ENCODE assay signal across 1 cellular context in the genomic region with DNA sequence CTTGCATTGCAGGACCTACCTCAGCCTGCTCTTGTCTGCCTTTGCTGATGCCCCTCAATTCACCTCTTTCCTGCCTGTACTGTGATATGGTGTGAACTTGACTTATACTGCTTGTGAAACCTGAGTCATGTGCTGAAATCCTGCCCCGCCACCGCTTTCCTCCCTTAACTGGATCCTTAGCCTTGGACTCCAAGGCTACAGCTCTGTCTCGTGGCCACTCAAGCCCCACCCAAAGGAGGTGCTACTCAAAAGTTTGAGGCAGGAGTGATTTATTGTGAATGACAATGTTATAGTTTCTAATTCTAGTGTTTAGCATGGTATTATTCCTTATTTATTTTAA.
TF ChIP-seq lines count a peak whose summit lies in the region.

No MANE protein-coding gene starts in this region.

TF ChIP-seq in SK-N-SH, 30 proteins besides CTCF, POLR2A, EP300 and RAD21 (continued from another document):
- TF ChIP-seq, protein P1, sequence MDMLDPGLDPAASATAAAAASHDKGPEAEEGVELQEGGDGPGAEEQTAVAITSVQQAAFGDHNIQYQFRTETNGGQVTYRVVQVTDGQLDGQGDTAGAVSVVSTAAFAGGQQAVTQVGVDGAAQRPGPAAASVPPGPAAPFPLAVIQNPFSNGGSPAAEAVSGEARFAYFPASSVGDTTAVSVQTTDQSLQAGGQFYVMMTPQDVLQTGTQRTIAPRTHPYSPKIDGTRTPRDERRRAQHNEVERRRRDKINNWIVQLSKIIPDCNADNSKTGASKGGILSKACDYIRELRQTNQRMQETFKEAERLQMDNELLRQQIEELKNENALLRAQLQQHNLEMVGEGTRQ (IDR thresholded peaks at IDR 0.05; ENCODE audit: borderline replicate concordance, low read depth, low read length), result no peak
- TF ChIP-seq, protein P2, sequence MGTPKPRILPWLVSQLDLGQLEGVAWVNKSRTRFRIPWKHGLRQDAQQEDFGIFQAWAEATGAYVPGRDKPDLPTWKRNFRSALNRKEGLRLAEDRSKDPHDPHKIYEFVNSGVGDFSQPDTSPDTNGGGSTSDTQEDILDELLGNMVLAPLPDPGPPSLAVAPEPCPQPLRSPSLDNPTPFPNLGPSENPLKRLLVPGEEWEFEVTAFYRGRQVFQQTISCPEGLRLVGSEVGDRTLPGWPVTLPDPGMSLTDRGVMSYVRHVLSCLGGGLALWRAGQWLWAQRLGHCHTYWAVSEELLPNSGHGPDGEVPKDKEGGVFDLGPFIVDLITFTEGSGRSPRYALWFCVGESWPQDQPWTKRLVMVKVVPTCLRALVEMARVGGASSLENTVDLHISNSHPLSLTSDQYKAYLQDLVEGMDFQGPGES (IDR thresholded peaks at IDR 0.05; ENCODE audit: low read depth, low read length), result no peak
- TF ChIP-seq NFIC (IDR thresholded peaks at IDR 0.05; ENCODE audit: borderline replicate concordance), result no peak
- TF ChIP-seq ELF1 (IDR thresholded peaks at IDR 0.05), result no peak
- no peak for TF ChIP-seq RCOR1 (IDR thresholded peaks at IDR 0.05; ENCODE audit: low read length)
- no peak for TF ChIP-seq MXI1 (IDR thresholded peaks at IDR 0.05; ENCODE audit: low read depth, low read length)
- no peak for TF ChIP-seq SIN3A (IDR thresholded peaks at IDR 0.05; ENCODE audit: borderline replicate concordance, low read depth, low read length)
- no peak for TF ChIP-seq GABPA (IDR thresholded peaks at IDR 0.05; ENCODE audit: low read depth)
- TF ChIP-seq, protein P3, sequence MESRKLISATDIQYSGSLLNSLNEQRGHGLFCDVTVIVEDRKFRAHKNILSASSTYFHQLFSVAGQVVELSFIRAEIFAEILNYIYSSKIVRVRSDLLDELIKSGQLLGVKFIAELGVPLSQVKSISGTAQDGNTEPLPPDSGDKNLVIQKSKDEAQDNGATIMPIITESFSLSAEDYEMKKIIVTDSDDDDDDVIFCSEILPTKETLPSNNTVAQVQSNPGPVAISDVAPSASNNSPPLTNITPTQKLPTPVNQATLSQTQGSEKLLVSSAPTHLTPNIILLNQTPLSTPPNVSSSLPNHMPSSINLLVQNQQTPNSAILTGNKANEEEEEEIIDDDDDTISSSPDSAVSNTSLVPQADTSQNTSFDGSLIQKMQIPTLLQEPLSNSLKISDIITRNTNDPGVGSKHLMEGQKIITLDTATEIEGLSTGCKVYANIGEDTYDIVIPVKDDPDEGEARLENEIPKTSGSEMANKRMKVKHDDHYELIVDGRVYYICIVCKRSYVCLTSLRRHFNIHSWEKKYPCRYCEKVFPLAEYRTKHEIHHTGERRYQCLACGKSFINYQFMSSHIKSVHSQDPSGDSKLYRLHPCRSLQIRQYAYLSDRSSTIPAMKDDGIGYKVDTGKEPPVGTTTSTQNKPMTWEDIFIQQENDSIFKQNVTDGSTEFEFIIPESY (IDR thresholded peaks at IDR 0.05; ENCODE audit: borderline replicate concordance, low read depth), result no peak
- TF ChIP-seq, protein P4, sequence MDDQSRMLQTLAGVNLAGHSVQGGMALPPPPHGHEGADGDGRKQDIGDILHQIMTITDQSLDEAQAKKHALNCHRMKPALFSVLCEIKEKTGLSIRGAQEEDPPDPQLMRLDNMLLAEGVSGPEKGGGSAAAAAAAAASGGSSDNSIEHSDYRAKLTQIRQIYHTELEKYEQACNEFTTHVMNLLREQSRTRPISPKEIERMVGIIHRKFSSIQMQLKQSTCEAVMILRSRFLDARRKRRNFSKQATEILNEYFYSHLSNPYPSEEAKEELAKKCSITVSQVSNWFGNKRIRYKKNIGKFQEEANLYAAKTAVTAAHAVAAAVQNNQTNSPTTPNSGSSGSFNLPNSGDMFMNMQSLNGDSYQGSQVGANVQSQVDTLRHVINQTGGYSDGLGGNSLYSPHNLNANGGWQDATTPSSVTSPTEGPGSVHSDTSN (IDR thresholded peaks at IDR 0.05), result no peak
- no peak for TF ChIP-seq FOXM1 (IDR thresholded peaks at IDR 0.05; ENCODE audit: low read depth)
- no peak for TF ChIP-seq FOXJ3 (CRISPR knock-in tag; IDR thresholded peaks at IDR 0.05)
